In the genomic region with DNA sequence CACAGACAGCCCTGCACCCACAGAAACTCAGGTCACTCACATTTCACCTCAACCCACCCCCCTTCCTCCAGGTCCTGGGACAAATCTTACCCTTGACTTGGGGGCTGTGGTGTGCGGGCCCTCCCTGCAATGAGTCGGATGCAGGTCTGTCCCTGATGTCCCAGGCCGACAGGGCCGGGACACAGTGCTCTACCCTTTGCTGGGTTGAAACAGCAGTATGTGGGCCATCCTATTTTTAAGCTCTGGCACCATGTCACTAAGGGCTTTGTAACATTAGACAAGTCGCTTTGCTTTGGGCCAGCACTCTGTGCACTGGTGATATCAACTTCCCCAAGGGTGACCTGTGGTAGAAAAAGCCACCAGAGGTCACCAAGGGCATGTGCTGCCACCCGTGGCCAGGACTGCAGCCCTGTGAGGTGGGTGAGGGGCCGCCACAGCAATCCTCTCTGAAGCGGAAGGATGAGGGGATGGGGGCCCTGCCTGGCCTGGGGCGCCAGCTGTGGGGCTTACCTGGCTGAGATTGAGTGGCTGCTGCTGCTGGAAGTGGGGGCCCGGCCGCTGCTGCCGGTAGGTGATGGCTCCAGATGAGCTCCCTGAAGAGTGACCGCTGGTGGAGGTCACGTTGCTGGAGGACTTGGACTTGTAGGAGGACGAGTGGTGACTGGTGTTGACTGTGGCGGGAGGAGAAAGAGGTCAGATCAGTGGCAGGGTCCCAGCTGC, we compare ENCODE assay signal across 14 cellular contexts. TPM values are rescaled to one million over a fixed set of nuclear protein-coding genes. Genes with fewer than 3 reads are reported as not detected.
DNase-seq lines count a peak whose midpoint lies in the region; ATAC-seq and TF ChIP-seq lines count a peak whose summit lies in the region.
"Had no signal": no experiment of that assay in that cellular context is flagged by ENCODE, and none has a peak within 500 bp of the region (broad histone marks: within the 10 kb centered on the region; RNA-seq: fewer than 3 reads in every experiment).

No MANE protein-coding gene starts in this region.

- no peaks in the 10 kb centered on the region for H3K4me1 Mint-ChIP-seq in activated CD8-positive, alpha-beta memory T cell treated with anti-CD3 and anti-CD28 coated beads, Interleukin-2, amount 10 ng/mL, durations not matched to agents 7 days and 5 days
- H3K4me1 Mint-ChIP-seq in chondrocyte (ENCODE audit: low read depth), result no peaks in the 10 kb centered on the region
- H3K4me1 Mint-ChIP-seq in naive thymus-derived CD4-positive, alpha-beta T cell, result peaks cover 0 to 1% (median 0%) of the 10 kb centered on the region in 7 donors
- H3K4me1 Mint-ChIP-seq: CD8-positive, alpha-beta memory T cell had no signal

- CTCF ChIA-PET in activated CD8-positive, alpha-beta memory T cell treated with anti-CD3 and anti-CD28 coated beads, Interleukin-2, amount 10 ng/mL, durations not matched to agents 7 days and 5 days (lab: Charles Lee), result no interaction called here
- CTCF ChIA-PET in naive thymus-derived CD4-positive, alpha-beta T cell (lab: Charles Lee), result no interaction called here

- peaks cover 0 to 10% of the 10 kb centered on the region in 2 donors for H3K4me1 ChIP-seq in right atrium auricular region
- peaks cover 22 to 51% (median 35%) of the 10 kb centered on the region in 3 donors for H3K4me1 ChIP-seq in skeletal muscle tissue (ENCODE audit: control insufficient read depth in 3 of 3, insufficient read depth in 3 of 3, low read length in 3 of 3)
- H3K4me1 ChIP-seq in naive thymus-derived CD4-positive, alpha-beta T cell (ENCODE audit: control insufficient read depth in 2 of 2, insufficient read depth in 2 of 2, low read length in 2 of 2), result no peaks in the 10 kb centered on the region

- intact Hi-C loops in naive thymus-derived CD4-positive, alpha-beta T cell (cut with micrococcal nuclease), result no loop called here

- H3K27me3 ChIP-seq in right atrium auricular region (no peaks in the 10 kb centered on the region), skeletal muscle tissue (ENCODE audit: control insufficient read depth in 3 of 3, insufficient read depth in 3 of 3, low read length in 3 of 3) (no peaks in the 10 kb centered on the region)
- H3K27me3 ChIP-seq in naive thymus-derived CD4-positive, alpha-beta T cell (ENCODE audit: control insufficient read depth in 2 of 2, insufficient read depth in 2 of 2, low read length in 2 of 2), result no peaks in the 10 kb centered on the region
- H3K27me3 ChIP-seq: BLaER1 had no signal

- H3K9me3 Mint-ChIP-seq in activated CD8-positive, alpha-beta memory T cell treated with anti-CD3 and anti-CD28 coated beads, Interleukin-2, amount 10 ng/mL, durations not matched to agents 7 days and 5 days (ENCODE audit: low read depth), result no peaks in the 10 kb centered on the region
- no peaks in the 10 kb centered on the region for H3K9me3 Mint-ChIP-seq in chondrocyte (ENCODE audit: low read depth)
- no peaks in the 10 kb centered on the region for H3K9me3 Mint-ChIP-seq in naive thymus-derived CD4-positive, alpha-beta T cell
- H3K9me3 Mint-ChIP-seq: CD8-positive, alpha-beta memory T cell had no signal

- H3K9ac ChIP-seq in skeletal muscle tissue (ENCODE audit: low read depth in 1 of 3, low read length in 3 of 3), result peak overlapping the region; percentile 74 to 91 (median 84)
- H3K9ac ChIP-seq: BLaER1 had no signal

- ATAC-seq in activated CD8-positive, alpha-beta memory T cell treated with anti-CD3 and anti-CD28 coated beads, Interleukin-2, amount 10 ng/mL, durations not matched to agents 7 days and 5 days, result no peak
- ATAC-seq in naive thymus-derived CD4-positive, alpha-beta T cell, result no peak
- no peak for ATAC-seq in HG02642 (IDR thresholded peaks at IDR 0.05; ENCODE audit: poor library complexity, unreplicated experiment)

- POLR2A ChIA-PET in naive thymus-derived CD4-positive, alpha-beta T cell (lab: Charles Lee), result no interaction called here

- no peaks in the 10 kb centered on the region for H3K27me3 Mint-ChIP-seq in activated CD8-positive, alpha-beta memory T cell treated with anti-CD3 and anti-CD28 coated beads, Interleukin-2, amount 10 ng/mL, durations not matched to agents 7 days and 5 days
- H3K27me3 Mint-ChIP-seq in chondrocyte (ENCODE audit: low read depth), result no peaks in the 10 kb centered on the region
- no peaks in the 10 kb centered on the region for H3K27me3 Mint-ChIP-seq in naive thymus-derived CD4-positive, alpha-beta T cell

- H3K4me3 ChIP-seq in right atrium auricular region (no peak overlapping the region), skeletal muscle tissue (ENCODE audit: low read length in 3 of 3) (peak overlapping the region; percentile 51 to 75 (median 71))
- no peak overlapping the region for H3K4me3 ChIP-seq in naive thymus-derived CD4-positive, alpha-beta T cell (ENCODE audit: low read length)
- H3K4me3 ChIP-seq: BLaER1 had no signal

- DNase-seq in activated CD8-positive, alpha-beta memory T cell treated with anti-CD3 and anti-CD28 coated beads, Interleukin-2, amount 10 ng/mL, durations not matched to agents 7 days and 5 days, result peak; percentile 36
- no peak for DNase-seq in chondrocyte (ENCODE audit: low spot score)
- no peak for DNase-seq in right atrium auricular region (ENCODE audit: low spot score)
- DNase-seq in naive thymus-derived CD4-positive, alpha-beta T cell, result no peak
- no peak for DNase-seq in NCI-H128 (lab: John Stamatoyannopoulos, UW; ENCODE audit: unreplicated experiment)
- DNase-seq: CD8-positive, alpha-beta memory T cell; GOT3; NCI-H1436; NCI-H2029 treated with DMSO at 0.1 percent for 48 hours; NCI-H524 had no signal

- peaks cover 2% of the 10 kb centered on the region for H3K36me3 Mint-ChIP-seq in activated CD8-positive, alpha-beta memory T cell treated with anti-CD3 and anti-CD28 coated beads, Interleukin-2, amount 10 ng/mL, durations not matched to agents 7 days and 5 days
- H3K36me3 Mint-ChIP-seq in chondrocyte (ENCODE audit: low read depth), result peaks cover 32% of the 10 kb centered on the region
- H3K36me3 Mint-ChIP-seq in naive thymus-derived CD4-positive, alpha-beta T cell, result peaks cover 6 to 58% (median 26%) of the 10 kb centered on the region in 5 donors

- TF ChIP-seq CTCF in chondrocyte (IDR thresholded peaks at IDR 0.05), result no peak
- TF ChIP-seq CTCF in right atrium auricular region (IDR thresholded peaks at IDR 0.05), result no peak

- H3K9me3 ChIP-seq in right atrium auricular region, result no peaks in the 10 kb centered on the region
- no peaks in the 10 kb centered on the region for H3K9me3 ChIP-seq in skeletal muscle tissue (ENCODE audit: control insufficient read depth in 3 of 3, low read length in 3 of 3)
- H3K9me3 ChIP-seq in naive thymus-derived CD4-positive, alpha-beta T cell (ENCODE audit: control insufficient read depth in 2 of 3, low read length in 3 of 3), result no peaks in the 10 kb centered on the region
- H3K9me3 ChIP-seq: BLaER1 had no signal

- H3K36me3 ChIP-seq in right atrium auricular region, result peaks cover 68% of the 10 kb centered on the region
- peaks cover 10 to 15% (median 14%) of the 10 kb centered on the region in 3 donors for H3K36me3 ChIP-seq in skeletal muscle tissue (ENCODE audit: control insufficient read depth in 3 of 3, insufficient read depth in 3 of 3, low read length in 3 of 3)
- peaks cover 0 to 75% (median 3%) of the 10 kb centered on the region in 3 experiments for H3K36me3 ChIP-seq in naive thymus-derived CD4-positive, alpha-beta T cell (ENCODE audit: control insufficient read depth in 2 of 3, insufficient read depth in 3 of 3, low read length in 3 of 3)

- H3K4me3 Mint-ChIP-seq in activated CD8-positive, alpha-beta memory T cell treated with anti-CD3 and anti-CD28 coated beads, Interleukin-2, amount 10 ng/mL, durations not matched to agents 7 days and 5 days, result no peak overlapping the region
- H3K4me3 Mint-ChIP-seq in chondrocyte (ENCODE audit: unreplicated experiment), result no peak overlapping the region
- no peak overlapping the region for H3K4me3 Mint-ChIP-seq in naive thymus-derived CD4-positive, alpha-beta T cell
- H3K4me3 Mint-ChIP-seq: CD8-positive, alpha-beta memory T cell had no signal

- H3K27ac ChIP-seq in right atrium auricular region (peak overlapping the region; percentile 10 to 33), skeletal muscle tissue (ENCODE audit: low read depth, low read length) (peak overlapping the region; percentile 93)
- no peak overlapping the region for H3K27ac ChIP-seq in naive thymus-derived CD4-positive, alpha-beta T cell (ENCODE audit: low read depth, low read length)
- H3K27ac ChIP-seq: BLaER1 had no signal

- H3K27ac Mint-ChIP-seq in activated CD8-positive, alpha-beta memory T cell treated with anti-CD3 and anti-CD28 coated beads, Interleukin-2, amount 10 ng/mL, durations not matched to agents 7 days and 5 days, result no peak overlapping the region
- H3K27ac Mint-ChIP-seq in chondrocyte (ENCODE audit: unreplicated experiment), result peak overlapping the region; percentile 5
- H3K27ac Mint-ChIP-seq in naive thymus-derived CD4-positive, alpha-beta T cell, result peak overlapping the region in 1 of 9 donors; percentile 21

RNA-seq across cellular contexts. Expression of a gene that starts 51.3 kb away (rescaled TPM):
- not detected for total RNA-seq in activated CD8-positive, alpha-beta memory T cell treated with anti-CD3 and anti-CD28 coated beads, Interleukin-2, amount 10 ng/mL, durations not matched to agents 7 days and 5 days
- total RNA-seq in chondrocyte (not detected in 3 replicates), right atrium auricular region (not detected), skeletal muscle tissue (0.52 TPM)
- not detected for total RNA-seq in naive thymus-derived CD4-positive, alpha-beta T cell
- polyA plus RNA-seq in naive thymus-derived CD4-positive, alpha-beta T cell, result not detected
- total RNA-seq: CD8-positive, alpha-beta memory T cell; HT1080 had no signal
- polyA plus RNA-seq: CD8-positive, alpha-beta memory T cell had no signal

Comparison
In these comparisons a context has a peak if more than half of its experiments do, and no peak if none do; other contexts are left out.
1. H3K4me3 ChIP-seq: peak in skeletal muscle tissue (3 of 3); none in right atrium auricular region (0 of 2) and naive thymus-derived CD4-positive, alpha-beta T cell (single experiment).